15 cellular contexts compared by ENCODE assay signal in the genomic region with DNA sequence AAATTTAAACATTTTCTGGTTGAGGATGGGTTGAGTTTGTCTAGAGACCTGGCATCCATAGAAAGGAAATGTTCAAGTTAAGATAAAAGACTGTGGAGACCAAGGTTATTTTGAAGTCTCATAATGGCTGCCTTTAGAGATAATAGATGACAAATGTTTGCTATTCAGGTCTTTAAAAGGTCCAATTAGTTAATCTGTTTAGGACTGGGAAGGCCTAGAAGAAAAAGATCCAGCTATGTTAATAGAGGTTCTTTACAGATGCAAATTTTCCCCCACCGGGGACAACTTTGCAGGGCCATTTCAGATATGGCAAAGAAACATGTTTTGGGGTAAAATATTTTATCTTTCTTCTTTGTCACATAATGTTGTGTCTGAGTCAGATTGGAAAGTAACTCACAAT. TPM values are rescaled to one million over a fixed set of nuclear protein-coding genes. Genes with fewer than 3 reads are reported as not detected.
"Had no signal": no experiment of that assay in that cellular context is flagged by ENCODE, and none has a peak within 500 bp of the region (broad histone marks: within the 10 kb centered on the region; RNA-seq: fewer than 3 reads in every experiment).

No MANE protein-coding gene starts in this region.

- H3K27me3 ChIP-seq: foreskin keratinocyte had no signal

- H3K27ac ChIP-seq: foreskin keratinocyte had no signal

- ATAC-seq: effector memory CD8-positive, alpha-beta T cell; foreskin keratinocyte had no signal

- H3K9me3 Mint-ChIP-seq: activated T-helper 1 cell treated with anti-CD3 and anti-CD28 coated beads, Interleukin-12 subunit alpha, Interleukin-12 subunit beta, Interleukin-2, Interleukin-4 antibody, amounts not matched to agents 30 ng/mL and 10 ng/mL and 1 ng/mL, durations not matched to agents 14 hours and 24 hours and 36 hours; effector memory CD8-positive, alpha-beta T cell; type B pancreatic cell had no signal

- H3K27me3 Mint-ChIP-seq: effector memory CD8-positive, alpha-beta T cell; type B pancreatic cell had no signal

- H3K27ac Mint-ChIP-seq: activated T-helper 1 cell treated with anti-CD3 and anti-CD28 coated beads, Interleukin-12 subunit alpha, Interleukin-12 subunit beta, Interleukin-2, Interleukin-4 antibody, amounts not matched to agents 30 ng/mL and 10 ng/mL and 1 ng/mL, durations not matched to agents 14 hours and 24 hours and 36 hours; type B pancreatic cell had no signal

- DNase-seq: activated CD4-positive, alpha-beta T cell treated with anti-CD3 and anti-CD28 coated beads for 4 hours; activated CD8-positive, alpha-beta memory T cell treated with anti-CD3 and anti-CD28 coated beads for 24 hours; dermis blood vessel endothelial cell; effector memory CD8-positive, alpha-beta T cell; foreskin keratinocyte; glutamatergic neuron; stimulated activated CD4-positive, alpha-beta T cell treated with anti-CD3 and anti-CD28 coated beads, Interleukin-2, amount 100 ng/mL, for 48 hours; stimulated activated naive CD4-positive, alpha-beta T cell treated with Interleukin-2 at 50 U/mL for 16 hours; T1000 had no signal

- H3K4me3 Mint-ChIP-seq: activated T-helper 1 cell treated with anti-CD3 and anti-CD28 coated beads, Interleukin-12 subunit alpha, Interleukin-12 subunit beta, Interleukin-2, Interleukin-4 antibody, amounts not matched to agents 30 ng/mL and 10 ng/mL and 1 ng/mL, durations not matched to agents 14 hours and 24 hours and 36 hours; effector memory CD8-positive, alpha-beta T cell; type B pancreatic cell had no signal

- H3K36me3 Mint-ChIP-seq: type B pancreatic cell had no signal

RNA-seq across cellular contexts. Expression of gene APOBEC3H, which starts 23.1 kb away (rescaled TPM):
- total RNA-seq: chondrocyte, dermis blood vessel endothelial cell, kidney epithelial cell, liver, temporal lobe had no signal

RNA-seq across cellular contexts. Expression of gene APOBEC3D, which starts 53.0 kb away (rescaled TPM):
- total RNA-seq: foreskin keratinocyte had no signal
